ENCODE assay signal across 24 cellular contexts in genomic region chr3:59737209-59737608, GRCh38.
"Had no signal": no experiment of that assay in that cellular context is flagged by ENCODE, and none has a peak within 500 bp of the region (broad histone marks: within the 10 kb centered on the region; RNA-seq: fewer than 3 reads in every experiment).

No MANE protein-coding gene starts in this region.

- H3K4me1 ChIP-seq: lower lobe of right lung, right lobe of liver, tibial nerve had no signal

- H3K27ac ChIP-seq: lower lobe of right lung, right lobe of liver, tibial nerve had no signal

- H3K4me3 Mint-ChIP-seq: activated CD4-positive, alpha-beta memory T cell treated with anti-CD3 and anti-CD28 coated beads for 36 hours; activated CD4-positive, alpha-beta T cell treated with anti-CD3 and anti-CD28 coated beads, Interleukin-2, amount 10 ng/mL, durations not matched to agents 24 days and 14 days; activated T-cell treated with anti-CD3 and anti-CD28 coated beads, Interleukin-2, amount 50 U/mL, for 24 hours; activated T-helper 17 cell treated with anti-CD3 and anti-CD28 coated beads, Interleukin-2, amount 50 U/mL, for 72 hours; central memory CD8-positive, alpha-beta T cell; natural killer cell treated with Interleukin-12 subunit alpha and Interleukin-12 subunit beta and Interleukin-15 and Interleukin-18, amount 100 ng/mL, for 72 hours; T-helper 17 cell had no signal

- H3K27ac Mint-ChIP-seq: activated CD4-positive, alpha-beta memory T cell treated with anti-CD3 and anti-CD28 coated beads for 36 hours; activated CD4-positive, alpha-beta T cell treated with anti-CD3 and anti-CD28 coated beads, Interleukin-2, amount 10 ng/mL, durations not matched to agents 24 days and 14 days; activated T-cell treated with anti-CD3 and anti-CD28 coated beads, Interleukin-2, amount 50 U/mL, for 24 hours; activated T-helper 17 cell treated with anti-CD3 and anti-CD28 coated beads, Interleukin-2, amount 50 U/mL, for 72 hours; natural killer cell treated with Interleukin-12 subunit alpha and Interleukin-12 subunit beta and Interleukin-15 and Interleukin-18, amount 100 ng/mL, for 72 hours; T-helper 17 cell had no signal

- H3K4me3 ChIP-seq: lower lobe of right lung, right lobe of liver, tibial nerve had no signal

- DNase-seq: activated CD4-positive, alpha-beta memory T cell treated with anti-CD3 and anti-CD28 coated beads for 36 hours; activated CD4-positive, alpha-beta T cell treated with anti-CD3 and anti-CD28 coated beads, Interleukin-2, amount 10 ng/mL, durations not matched to agents 24 days and 14 days; activated CD4-positive, CD25-positive, alpha-beta regulatory T cell treated with anti-CD3 and anti-CD28 coated beads, Interleukin-2, amount 50 U/mL, for 72 hours; activated CD8-positive, alpha-beta memory T cell treated with anti-CD3 and anti-CD28 coated beads, Interleukin-2, amount 50 U/mL, for 48 hours; activated gamma-delta T cell treated with Interleukin-2 at 50 U/mL for 16 hours; activated naive CD4-positive, alpha-beta T cell treated with anti-CD3 and anti-CD28 coated beads, Interleukin-2, amount 50 U/mL, for 16 hours; activated T-cell treated with anti-CD3 and anti-CD28 coated beads, Interleukin-2, amount 50 U/mL, for 24 hours; amygdala; effector CD8-positive, alpha-beta T cell; erythroblast; foreskin melanocyte; islet precursor cell; lower lobe of right lung; mesenchymal stem cell; right lobe of liver; small intestine; stimulated activated naive CD4-positive, alpha-beta T cell treated with Interleukin-2 at 50 U/mL for 16 hours; T-helper 17 cell; T1000 had no signal

- ATAC-seq: activated T-helper 17 cell treated with anti-CD3 and anti-CD28 coated beads, Interleukin-2, amount 50 U/mL, for 72 hours; lower lobe of right lung; natural killer cell treated with Interleukin-12 subunit alpha and Interleukin-12 subunit beta and Interleukin-15 and Interleukin-18, amount 100 ng/mL, for 72 hours; right lobe of liver; SK-N-SH treated with all-trans-retinoic acid at 6 μM for 48 hours; T-helper 17 cell had no signal

- H3K27me3 Mint-ChIP-seq: activated CD4-positive, alpha-beta memory T cell treated with anti-CD3 and anti-CD28 coated beads for 36 hours; activated T-cell treated with anti-CD3 and anti-CD28 coated beads, Interleukin-2, amount 50 U/mL, for 24 hours; activated T-helper 17 cell treated with anti-CD3 and anti-CD28 coated beads, Interleukin-2, amount 50 U/mL, for 72 hours; central memory CD8-positive, alpha-beta T cell; T-helper 17 cell had no signal

- H3K9me3 Mint-ChIP-seq: activated CD4-positive, alpha-beta memory T cell treated with anti-CD3 and anti-CD28 coated beads for 36 hours; activated T-cell treated with anti-CD3 and anti-CD28 coated beads, Interleukin-2, amount 50 U/mL, for 24 hours; activated T-helper 17 cell treated with anti-CD3 and anti-CD28 coated beads, Interleukin-2, amount 50 U/mL, for 72 hours; central memory CD8-positive, alpha-beta T cell; natural killer cell treated with Interleukin-12 subunit alpha and Interleukin-12 subunit beta and Interleukin-15 and Interleukin-18, amount 100 ng/mL, for 72 hours had no signal

- H3K9me3 ChIP-seq: lower lobe of right lung, right lobe of liver, tibial nerve had no signal

- H3K36me3 ChIP-seq: lower lobe of right lung, right lobe of liver, tibial nerve had no signal

- H3K36me3 Mint-ChIP-seq: activated CD4-positive, alpha-beta memory T cell treated with anti-CD3 and anti-CD28 coated beads for 36 hours had no signal

- H3K27me3 ChIP-seq: right lobe of liver, tibial nerve had no signal

- H3K4me1 Mint-ChIP-seq: activated T-helper 17 cell treated with anti-CD3 and anti-CD28 coated beads, Interleukin-2, amount 50 U/mL, for 72 hours; central memory CD8-positive, alpha-beta T cell had no signal
